8 cellular contexts compared by ENCODE assay signal in genomic region chr3:165854696-165855095, GRCh38. TPM values are rescaled to one million over a fixed set of nuclear protein-coding genes. Genes with fewer than 3 reads are reported as not detected.
DNase-seq lines count a peak whose midpoint lies in the region; ATAC-seq and TF ChIP-seq lines count a peak whose summit lies in the region.

No MANE protein-coding gene starts in this region.

- peak; percentile 64 for ATAC-seq in HG03175 (IDR thresholded peaks at IDR 0.05; ENCODE audit: unreplicated experiment)
- no peak for ATAC-seq in GM21515 (IDR thresholded peaks at IDR 0.05; ENCODE audit: unreplicated experiment)

- H3K4me3 ChIP-seq in GM06990 (replicated peaks; ENCODE audit: low read depth, low read length): no peak overlapping the region

- no peaks in the 10 kb centered on the region for H3K36me3 ChIP-seq in GM06990 (ENCODE audit: control insufficient read depth, insufficient read depth, low read length)

- H3K27me3 ChIP-seq in GM06990 (replicated peaks; ENCODE audit: control insufficient read depth, insufficient read depth, low read length): no peaks in the 10 kb centered on the region

- no peak for DNase-seq in GM06990 (ENCODE audit: extremely low read depth, insufficient read length)
- peak; percentile 48 for DNase-seq in RPMI8226
- peak; percentile 20 for DNase-seq in glomerular endothelial cell (ENCODE audit: extremely low read depth, low read depth, low spot score)
- DNase-seq in DMS153 treated with DMSO at 0.1 percent for 48 hours (lab: John Stamatoyannopoulos, UW; ENCODE audit: unreplicated experiment): no peak
- no peak for DNase-seq in EL
- DNase-seq in activated CD4-positive, alpha-beta T cell treated with anti-CD3 and anti-CD28 coated beads, Interleukin-2, amount 50 U/mL, for 48 hours: no peak

- TF ChIP-seq CTCF in GM06990 (IDR thresholded peaks at IDR 0.05; ENCODE audit: insufficient read depth, low read length, poor library complexity, severe bottlenecking): peak; percentile 50

RNA-seq across cellular contexts. Expression of gene BCHE, which starts 17.5 kb away (rescaled TPM):
- 29.0 and 29.1 TPM in 2 replicates for total RNA-seq in glomerular endothelial cell

Comparison
In these comparisons a context has a peak if more than half of its experiments do, and no peak if none do; other contexts are left out.
1. DNase-seq: peak in RPMI8226 (single experiment) and glomerular endothelial cell (single experiment); none in GM06990 (single experiment), DMS153 treated with DMSO at 0.1 percent for 48 hours (single experiment), EL (single experiment) and activated CD4-positive, alpha-beta T cell treated with anti-CD3 and anti-CD28 coated beads, Interleukin-2, amount 50 U/mL, for 48 hours (0 of 2).